1 cellular context compared by ENCODE assay signal in genomic region chr9:129339539-129340157, GRCh38.
TF ChIP-seq lines count a peak whose summit lies in the region.

No MANE protein-coding gene starts in this region.

TF ChIP-seq in H1, 55 proteins besides CTCF, POLR2A, EP300 and RAD21:
- TF ChIP-seq RNF2 (IDR thresholded peaks at IDR 0.05; ENCODE audit: borderline replicate concordance, low read depth, low read length, missing control alignments, poor library complexity, severe bottlenecking): no peak
- TF ChIP-seq YY1 (IDR thresholded peaks at IDR 0.05; ENCODE audit: low read depth, low read length): no peak
- no peak for TF ChIP-seq CBX8 (IDR thresholded peaks at IDR 0.05; ENCODE audit: borderline replicate concordance, low read depth, low read length)
- no peak for TF ChIP-seq RBBP5 (IDR thresholded peaks at IDR 0.05; ENCODE audit: borderline replicate concordance, low read depth, low read length)
- TF ChIP-seq TAF7 (optimal IDR thresholded peaks at IDR 0.05; ENCODE audit: borderline replicate concordance, low read depth, low read length): no peak
- no peak for TF ChIP-seq BCL11A (IDR thresholded peaks at IDR 0.05; ENCODE audit: low read depth in 2 of 2, low read length in 2 of 2)
- TF ChIP-seq SAP30 (IDR thresholded peaks at IDR 0.05; ENCODE audit: insufficient read depth, insufficient replicate concordance, low read length): no peak
- TF ChIP-seq BRCA1 (IDR thresholded peaks at IDR 0.05; ENCODE audit: low read depth, low read length): no peak
- TF ChIP-seq NRF1 (IDR thresholded peaks at IDR 0.05; ENCODE audit: low read depth, low read length): no peak
- TF ChIP-seq SIX5 (IDR thresholded peaks at IDR 0.05; ENCODE audit: low read depth, low read length): no peak
- TF ChIP-seq CREB1 (IDR thresholded peaks at IDR 0.05): no peak
- no peak for TF ChIP-seq CHD7 (IDR thresholded peaks at IDR 0.05; ENCODE audit: insufficient replicate concordance, low read length)
